ENCODE assay signal across 16 cellular contexts in genomic region chr2:69985684-69986083, GRCh38. TPM values are rescaled to one million over a fixed set of nuclear protein-coding genes. Genes with fewer than 3 reads are reported as not detected.
DNase-seq lines count a peak whose midpoint lies in the region; ATAC-seq and TF ChIP-seq lines count a peak whose summit lies in the region.
"Had no signal": no experiment of that assay in that cellular context is flagged by ENCODE, and none has a peak within 500 bp of the region (broad histone marks: within the 10 kb centered on the region; RNA-seq: fewer than 3 reads in every experiment).

No MANE protein-coding gene starts in this region.

- no peak for ATAC-seq in GM18867 (IDR thresholded peaks at IDR 0.05; ENCODE audit: unreplicated experiment)
- ATAC-seq: mucosa of descending colon had no signal

- no peak for TF ChIP-seq POLR2A in spleen (IDR thresholded peaks at IDR 0.05)
- TF ChIP-seq POLR2A in sigmoid colon (IDR thresholded peaks at IDR 0.05) = no peak

- WGBS in spleen, 5 donors = 51 to 80% (median 65%) methylated on average over 10 of the region's 10 CpGs
- WGBS in sigmoid colon, 2 donors = 88 to 94% methylated on average over 10 of the region's 10 CpGs

- H3K4me3 ChIP-seq in ascending aorta (no peak overlapping the region), right atrium auricular region (no peak overlapping the region), spleen (peak overlapping the region in 1 of 8 donors; percentile 53), sigmoid colon (no peak overlapping the region)
- H3K4me3 ChIP-seq: BLaER1 treated with 17β-estradiol and CSF1 and Interleukin-3, amounts not matched to agents 10 nM and 100 nM; mucosa of descending colon; prostate gland; SK-N-MC had no signal

- no peaks in the 10 kb centered on the region for H3K9me3 ChIP-seq in ascending aorta
- no peaks in the 10 kb centered on the region for H3K9me3 ChIP-seq in right atrium auricular region
- no peaks in the 10 kb centered on the region for H3K9me3 ChIP-seq in spleen
- H3K9me3 ChIP-seq in sigmoid colon = no peaks in the 10 kb centered on the region
- H3K9me3 ChIP-seq: mucosa of descending colon, prostate gland had no signal

- H3K27ac ChIP-seq in ascending aorta (no peak overlapping the region), right atrium auricular region (no peak overlapping the region), spleen (peak overlapping the region in 7 of 8 donors; percentile 55 to 90 (median 76)), sigmoid colon (no peak overlapping the region)
- H3K27ac ChIP-seq: epithelial cell of prostate, prostate gland, SK-N-MC had no signal

- no peak for TF ChIP-seq EP300 in sigmoid colon (IDR thresholded peaks at IDR 0.05)

- H3K27me3 ChIP-seq in ascending aorta = no peaks in the 10 kb centered on the region
- no peaks in the 10 kb centered on the region for H3K27me3 ChIP-seq in right atrium auricular region
- no peaks in the 10 kb centered on the region for H3K27me3 ChIP-seq in spleen (replicated peaks in 1 of 7)
- no peaks in the 10 kb centered on the region for H3K27me3 ChIP-seq in sigmoid colon
- H3K27me3 ChIP-seq: BLaER1 treated with 17β-estradiol and CSF1 and Interleukin-3, amounts not matched to agents 10 nM and 100 nM had no signal

- H3K36me3 ChIP-seq in ascending aorta = no peaks in the 10 kb centered on the region
- H3K36me3 ChIP-seq in right atrium auricular region = no peaks in the 10 kb centered on the region
- H3K36me3 ChIP-seq in spleen = no peaks in the 10 kb centered on the region
- H3K36me3 ChIP-seq in sigmoid colon = no peaks in the 10 kb centered on the region
- H3K36me3 ChIP-seq: prostate gland had no signal

- H3K4me1 ChIP-seq in ascending aorta (no peaks in the 10 kb centered on the region), right atrium auricular region (no peaks in the 10 kb centered on the region), spleen (peaks cover 0 to 22% (median 3%) of the 10 kb centered on the region in 6 donors), sigmoid colon (no peaks in the 10 kb centered on the region)
- H3K4me1 ChIP-seq: prostate gland had no signal

- no peak for TF ChIP-seq CTCF in ascending aorta (IDR thresholded peaks at IDR 0.05)
- TF ChIP-seq CTCF in right atrium auricular region (IDR thresholded peaks at IDR 0.05) = no peak
- TF ChIP-seq CTCF in spleen (IDR thresholded peaks at IDR 0.05 in 8 of 11, conservative IDR thresholded peaks at IDR 0.05 in 3 of 11) = peak in 5 of 11 experiments; percentile 23 to 72 (median 41)
- TF ChIP-seq CTCF in sigmoid colon (IDR thresholded peaks at IDR 0.05) = no peak

- DNase-seq in Kasumi-1 (lab: John Stamatoyannopoulos, UW) (peak; percentile 60 to 63), ascending aorta (ENCODE audit: low spot score in 2 of 2) (peak; percentile 43 to 80), right atrium auricular region (ENCODE audit: low spot score) (peak; percentile 73), spleen (peak; percentile 83), hepatic stellate cell (ENCODE audit: low spot score) (no peak), NCI-H2107 treated with DMSO at 0.1 percent for 48 hours (lab: John Stamatoyannopoulos, UW; ENCODE audit: unreplicated experiment) (no peak), sigmoid colon (no peak)
- DNase-seq: activated naive CD4-positive, alpha-beta T cell treated with anti-CD3 and anti-CD28 coated beads, Interleukin-2, amount 50 U/mL, for 16 hours; central memory CD4-positive, alpha-beta T cell; NCI-H2029 had no signal

- intact Hi-C loops in ascending aorta (cut with DNase I) = no loop called here
- intact Hi-C loops in spleen (cut with DNase I; ENCODE audit: low total_unique reads) = no loop called here
- intact Hi-C loops in sigmoid colon (cut with DNase I) = no loop called here

RNA-seq across cellular contexts. Expression of gene ASPRV1, which starts 24.3 kb away (rescaled TPM):
- total RNA-seq in ascending aorta (4.3 TPM), right atrium auricular region (under 1 TPM; 0.33 to 0.83 TPM), spleen (1 to 10 TPM; 2.7 to 5.3 (median 4.1) TPM), sigmoid colon (1 to 10 TPM; 1.1 to 1.4 (median 1.2) TPM)
- polyA plus RNA-seq in spleen (1 to 10 TPM; 1.2 to 2.0 (median 1.9) TPM), sigmoid colon (1 to 10 TPM; 1.1 to 1.2 (median 1.2) TPM)

Comparison
In these comparisons a context has a peak if more than half of its experiments do, and no peak if none do; other contexts are left out.
1. DNase-seq: peak in Kasumi-1 (2 of 2), ascending aorta (2 of 2), right atrium auricular region (single experiment) and spleen (single experiment); none in hepatic stellate cell (single experiment), NCI-H2107 treated with DMSO at 0.1 percent for 48 hours (single experiment) and sigmoid colon (single experiment).
2. H3K27ac ChIP-seq: peak in spleen (7 of 8); none in ascending aorta (0 of 2), right atrium auricular region (0 of 2) and sigmoid colon (0 of 4).